In genomic region chr1:218529691-218530310, GRCh38 we compare ENCODE assay signal across 21 cellular contexts.
DNase-seq lines count a peak whose midpoint lies in the region; ATAC-seq and TF ChIP-seq lines count a peak whose summit lies in the region.
"Had no signal": no experiment of that assay in that cellular context is flagged by ENCODE, and none has a peak within 500 bp of the region (broad histone marks: within the 10 kb centered on the region; RNA-seq: fewer than 3 reads in every experiment).

No MANE protein-coding gene starts in this region.

- no peak overlapping the region for H3K4me3 ChIP-seq in psoas muscle
- H3K4me3 ChIP-seq: adrenal gland, vagina had no signal

- peaks cover 9% of the 10 kb centered on the region for H3K4me1 ChIP-seq in psoas muscle
- H3K4me1 ChIP-seq: adrenal gland, vagina had no signal

- no peaks in the 10 kb centered on the region for H3K9me3 ChIP-seq in psoas muscle
- H3K9me3 ChIP-seq: adrenal gland, vagina had no signal

- peak; percentile 54 for DNase-seq in HCEC 1CT
- DNase-seq in NCI-H82 treated with DMSO at 0.1 percent for 48 hours (lab: John Stamatoyannopoulos, UW; ENCODE audit: unreplicated experiment): peak; percentile 15
- DNase-seq in fibroblast of peridontal ligament (ENCODE audit: extremely low read depth): peak; percentile 16
- DNase-seq in psoas muscle: no peak
- no peak for DNase-seq in NCI-H748 treated with DMSO at 0.1 percent for 48 hours (lab: John Stamatoyannopoulos, UW)
- DNase-seq in stimulated activated naive CD8-positive, alpha-beta T cell treated with anti-CD3 and anti-CD28 coated beads, Interleukin-15, Interleukin-2, amounts not matched to agents 100 U/mL and 50 U/mL, for 24 hours: no peak
- no peak for DNase-seq in DMS114 treated with DMSO at 0.1 percent for 48 hours (lab: John Stamatoyannopoulos, UW; ENCODE audit: unreplicated experiment)
- DNase-seq in SKM-1 treated with dmso at 0.1 percent for 144 hours (lab: John Stamatoyannopoulos, UW; ENCODE audit: unreplicated experiment): no peak
- DNase-seq: activated CD4-positive, alpha-beta T cell treated with anti-CD3 and anti-CD28 coated beads for 36 hours; adrenal gland; CD4-positive, alpha-beta T cell; effector memory CD4-positive, alpha-beta T cell; islet precursor cell; KBM-7; naive thymus-derived CD8-positive, alpha-beta T cell; NCI-H1048; NCI-H2029; small intestine; stimulated activated CD4-positive, alpha-beta T cell treated with anti-CD3 and anti-CD28 coated beads, Interleukin-4, amount 100 ng/mL, for 24 hours had no signal

- intact Hi-C loops in psoas muscle (cut with DNase I): no loop called here

- H3K27me3 ChIP-seq in psoas muscle (ENCODE audit: insufficient read depth in 3 of 3, low read length in 2 of 3): no peaks in the 10 kb centered on the region
- H3K27me3 ChIP-seq: adrenal gland, vagina had no signal

- H3K27ac ChIP-seq in psoas muscle: peak overlapping the region; percentile 30
- H3K27ac ChIP-seq: adrenal gland, RWPE1, vagina had no signal

- 33 to 48% (median 38%) methylated on average over 6 of the region's 6 CpGs for WGBS in psoas muscle, 3 donors

- ATAC-seq in psoas muscle: peak in 2 of 4 donors; percentile 38 to 46
- ATAC-seq in stimulated activated naive CD8-positive, alpha-beta T cell treated with anti-CD3 and anti-CD28 coated beads, Interleukin-15, Interleukin-2, amounts not matched to agents 100 U/mL and 50 U/mL, for 24 hours: no peak
- ATAC-seq: activated CD4-positive, alpha-beta T cell treated with anti-CD3 and anti-CD28 coated beads for 36 hours; naive thymus-derived CD8-positive, alpha-beta T cell had no signal

- no peaks in the 10 kb centered on the region for H3K36me3 ChIP-seq in psoas muscle (ENCODE audit: insufficient read depth in 1 of 2, low read depth in 1 of 2)
- H3K36me3 ChIP-seq: adrenal gland, vagina had no signal

- TF ChIP-seq CTCF in psoas muscle (IDR thresholded peaks at IDR 0.05): no peak

Comparison
In these comparisons a context has a peak if more than half of its experiments do, and no peak if none do; other contexts are left out.
1. DNase-seq: peak in HCEC 1CT (single experiment), NCI-H82 treated with DMSO at 0.1 percent for 48 hours (single experiment) and fibroblast of peridontal ligament (single experiment); none in psoas muscle (0 of 2), NCI-H748 treated with DMSO at 0.1 percent for 48 hours (single experiment), stimulated activated naive CD8-positive, alpha-beta T cell treated with anti-CD3 and anti-CD28 coated beads, Interleukin-15, Interleukin-2, amounts not matched to agents 100 U/mL and 50 U/mL, for 24 hours (single experiment), DMS114 treated with DMSO at 0.1 percent for 48 hours (single experiment) and SKM-1 treated with dmso at 0.1 percent for 144 hours (single experiment).